Comparison of ENCODE assay signal across 8 cellular contexts in the genomic region with DNA sequence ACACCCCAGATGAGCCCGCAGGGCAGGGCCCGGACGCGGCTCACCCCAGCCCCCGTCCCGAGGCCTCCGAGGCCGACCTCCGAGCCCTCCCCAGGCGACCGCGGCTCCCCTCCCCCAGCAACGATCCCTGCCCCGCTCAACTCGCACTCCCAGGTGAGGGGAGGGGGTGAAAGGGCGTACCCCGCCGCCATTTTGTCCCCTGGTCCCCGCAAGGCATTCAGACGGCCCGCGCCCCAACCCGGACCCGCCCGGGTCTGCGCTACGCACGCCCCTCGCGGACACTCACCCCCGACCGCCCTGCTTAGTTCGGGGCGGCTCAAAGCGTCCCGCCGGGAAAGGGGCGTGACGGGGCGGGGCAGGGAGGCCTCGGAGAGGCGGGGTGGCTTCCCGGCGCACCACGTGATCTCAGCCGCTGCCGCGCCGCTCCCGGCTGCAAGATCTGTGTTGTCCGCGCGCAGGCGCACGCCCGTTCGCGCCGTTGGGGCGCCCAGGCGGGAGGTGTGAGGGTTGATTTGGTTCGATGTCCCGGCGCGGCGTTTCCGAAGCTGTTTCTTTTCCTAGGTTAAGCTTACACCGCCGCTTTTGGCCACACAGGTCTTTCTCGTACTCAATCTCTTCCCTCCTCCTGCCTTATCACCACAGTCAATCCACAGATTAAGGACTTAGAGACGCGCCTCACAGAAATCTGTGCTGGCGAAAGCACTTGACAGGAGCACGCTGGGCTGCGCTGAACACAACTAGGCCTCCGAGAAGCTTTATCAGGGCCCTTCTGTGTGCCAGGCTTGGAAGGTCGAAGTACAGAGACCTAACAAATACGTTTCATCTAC. TPM values are rescaled to one million over a fixed set of nuclear protein-coding genes. Genes with fewer than 3 reads are reported as not detected.
A peak's percentile ranks its signal among the peaks of the same experiment; 100 is the strongest.
DNase-seq lines count a peak whose midpoint lies in the region; ATAC-seq, FAIRE-seq and TF ChIP-seq lines count a peak whose summit lies in the region.

A gene with protein sequence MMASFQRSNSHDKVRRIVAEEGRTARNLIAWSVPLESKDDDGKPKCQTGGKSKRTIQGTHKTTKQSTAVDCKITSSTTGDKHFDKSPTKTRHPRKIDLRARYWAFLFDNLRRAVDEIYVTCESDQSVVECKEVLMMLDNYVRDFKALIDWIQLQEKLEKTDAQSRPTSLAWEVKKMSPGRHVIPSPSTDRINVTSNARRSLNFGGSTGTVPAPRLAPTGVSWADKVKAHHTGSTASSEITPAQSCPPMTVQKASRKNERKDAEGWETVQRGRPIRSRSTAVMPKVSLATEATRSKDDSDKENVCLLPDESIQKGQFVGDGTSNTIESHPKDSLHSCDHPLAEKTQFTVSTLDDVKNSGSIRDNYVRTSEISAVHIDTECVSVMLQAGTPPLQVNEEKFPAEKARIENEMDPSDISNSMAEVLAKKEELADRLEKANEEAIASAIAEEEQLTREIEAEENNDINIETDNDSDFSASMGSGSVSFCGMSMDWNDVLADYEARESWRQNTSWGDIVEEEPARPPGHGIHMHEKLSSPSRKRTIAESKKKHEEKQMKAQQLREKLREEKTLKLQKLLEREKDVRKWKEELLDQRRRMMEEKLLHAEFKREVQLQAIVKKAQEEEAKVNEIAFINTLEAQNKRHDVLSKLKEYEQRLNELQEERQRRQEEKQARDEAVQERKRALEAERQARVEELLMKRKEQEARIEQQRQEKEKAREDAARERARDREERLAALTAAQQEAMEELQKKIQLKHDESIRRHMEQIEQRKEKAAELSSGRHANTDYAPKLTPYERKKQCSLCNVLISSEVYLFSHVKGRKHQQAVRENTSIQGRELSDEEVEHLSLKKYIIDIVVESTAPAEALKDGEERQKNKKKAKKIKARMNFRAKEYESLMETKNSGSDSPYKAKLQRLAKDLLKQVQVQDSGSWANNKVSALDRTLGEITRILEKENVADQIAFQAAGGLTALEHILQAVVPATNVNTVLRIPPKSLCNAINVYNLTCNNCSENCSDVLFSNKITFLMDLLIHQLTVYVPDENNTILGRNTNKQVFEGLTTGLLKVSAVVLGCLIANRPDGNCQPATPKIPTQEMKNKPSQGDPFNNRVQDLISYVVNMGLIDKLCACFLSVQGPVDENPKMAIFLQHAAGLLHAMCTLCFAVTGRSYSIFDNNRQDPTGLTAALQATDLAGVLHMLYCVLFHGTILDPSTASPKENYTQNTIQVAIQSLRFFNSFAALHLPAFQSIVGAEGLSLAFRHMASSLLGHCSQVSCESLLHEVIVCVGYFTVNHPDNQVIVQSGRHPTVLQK (N-terminal part only) (minus strand): TSS at position 328 of the 827 bp plus-strand sequence. CDS start 21,523 bp downstream, outside the sequence.

- H3K4me1 Mint-ChIP-seq in activated CD4-positive, alpha-beta T cell treated with anti-CD3 and anti-CD28 coated beads, Interleukin-2, amount 10 ng/mL, durations not matched to agents 7 days and 5 days = peaks cover 38% of the 10 kb centered on the region

- H3K36me3 ChIP-seq in BE2C = no peaks in the 10 kb centered on the region

- peak within 1 kb of the TSS; percentile 90 for H3K4me3 Mint-ChIP-seq in activated CD4-positive, alpha-beta T cell treated with anti-CD3 and anti-CD28 coated beads, Interleukin-2, amount 10 ng/mL, durations not matched to agents 7 days and 5 days

- POLR2A ChIA-PET in activated CD4-positive, alpha-beta T cell treated with anti-CD3 and anti-CD28 coated beads, Interleukin-2, amount 10 ng/mL, durations not matched to agents 7 days and 5 days (lab: Charles Lee) = no interaction called here

- H3K27me3 Mint-ChIP-seq in activated CD4-positive, alpha-beta T cell treated with anti-CD3 and anti-CD28 coated beads, Interleukin-2, amount 10 ng/mL, durations not matched to agents 7 days and 5 days = peaks cover 3% of the 10 kb centered on the region

- no peaks in the 10 kb centered on the region for H3K27me3 ChIP-seq in BE2C

- H3K9me3 ChIP-seq in BE2C = no peaks in the 10 kb centered on the region

- H3K9me3 Mint-ChIP-seq in activated CD4-positive, alpha-beta T cell treated with anti-CD3 and anti-CD28 coated beads, Interleukin-2, amount 10 ng/mL, durations not matched to agents 7 days and 5 days = peaks cover 4% of the 10 kb centered on the region

- no peak; the same call in 1 of the 2 replicates for TF ChIP-seq CTCF in BE2C (IDR thresholded peaks at IDR 0.05; ENCODE audit: low read depth, low read length)

- H3K4me3 ChIP-seq in BE2C (ENCODE audit: low read depth, low read length) = peak within 1 kb of the TSS; percentile 85

- ATAC-seq in HG03457 (IDR thresholded peaks at IDR 0.05; ENCODE audit: unreplicated experiment) = peak; percentile 85
- ATAC-seq in left lobe of liver = peak; percentile 93

- CTCF ChIA-PET in activated CD4-positive, alpha-beta T cell treated with anti-CD3 and anti-CD28 coated beads, Interleukin-2, amount 10 ng/mL, durations not matched to agents 7 days and 5 days (lab: Charles Lee) = no interaction called here

- peak; percentile 89 for FAIRE-seq in GM19239 (lab: Jason Lieb, UNC)

- H3K36me3 Mint-ChIP-seq in activated CD4-positive, alpha-beta T cell treated with anti-CD3 and anti-CD28 coated beads, Interleukin-2, amount 10 ng/mL, durations not matched to agents 7 days and 5 days (ENCODE audit: low read depth) = no peaks in the 10 kb centered on the region

- H3K4me1 ChIP-seq in BE2C = peaks cover 2% of the 10 kb centered on the region

- H3K27ac Mint-ChIP-seq in activated CD4-positive, alpha-beta T cell treated with anti-CD3 and anti-CD28 coated beads, Interleukin-2, amount 10 ng/mL, durations not matched to agents 7 days and 5 days = peak within 1 kb of the TSS; percentile 92

- DNase-seq in BE2C (peak; percentile 94), GM19239 (ENCODE audit: insufficient read length, low spot score) (peak; percentile 91), NCI-H526 treated with DMSO at 0.1 percent for 48 hours (lab: John Stamatoyannopoulos, UW) (peak; percentile 82), cortex of kidney (lab: John Stamatoyannopoulos, UW) (peak; percentile 64), left lobe of liver (ENCODE audit: low spot score) (peak; percentile 97)
- DNase-seq in activated CD4-positive, alpha-beta T cell treated with anti-CD3 and anti-CD28 coated beads, Interleukin-2, amount 10 ng/mL, durations not matched to agents 7 days and 5 days = peak; percentile 90
- DNase-seq in stimulated activated CD4-positive, alpha-beta T cell treated with anti-CD3 and anti-CD28 coated beads, Interleukin-2, amount 100 ng/mL, for 24 hours = peak; percentile 92 to 96

RNA-seq across cellular contexts. Expression of the gene that starts here (rescaled TPM):
- polyA plus RNA-seq in BE2C (2012; ENCODE audit: insufficient read depth, insufficient read length, low read depth) = 5.4 TPM
- 10 to 100 TPM; 28.1 to 28.6 TPM for total RNA-seq in activated CD4-positive, alpha-beta T cell treated with anti-CD3 and anti-CD28 coated beads, Interleukin-2, amount 10 ng/mL, durations not matched to agents 7 days and 5 days
- 6.9 TPM for total RNA-seq in left lobe of liver

Comparison
In these comparisons a context has a peak if more than half of its experiments do, and no peak if none do; other contexts are left out.
1. Peak in every context shown above with its lines: DNase-seq, ATAC-seq and H3K4me3 ChIP-seq.